ENCODE assay signal across 8 cellular contexts in genomic region chr1:90892884-90893283, GRCh38.
A peak's percentile ranks its signal among the peaks of the same experiment; 100 is the strongest.
DNase-seq lines count a peak whose midpoint lies in the region; ATAC-seq, FAIRE-seq and TF ChIP-seq lines count a peak whose summit lies in the region.
"Not testable (repeated sequence)": the region's sequence is repeated elsewhere in the genome, so short reads cannot be mapped to it uniquely, and the experiment has no call there.

No MANE protein-coding gene starts in this region.

- not testable (repeated sequence) for TF ChIP-seq EP300 in K562 (IDR thresholded peaks at IDR 0.05; ENCODE audit: low read length)

- not testable (repeated sequence) for H3K27me3 Mint-ChIP-seq in CD4-positive, alpha-beta T cell; activated CD8-positive, alpha-beta T cell treated with anti-CD3 and anti-CD28 coated beads for 36 hours; neural crest cell (ENCODE audit: low read depth)

- not testable (repeated sequence) for TF ChIP-seq RAD21 in K562 (CRISPR knock-in tag; conservative IDR thresholded peaks at IDR 0.05 in 1 of 2, IDR thresholded peaks at IDR 0.05 in 1 of 2)

- H3K27ac ChIP-seq in CD4-positive, alpha-beta T cell (ENCODE audit: low read depth, low read length); HEK293 (ENCODE audit: extremely low read depth, low read depth, low read length); K562 (ENCODE audit: extremely low read depth, low read depth, low read length); endothelial cell of umbilical vein (ENCODE audit: insufficient read depth, low read depth, low read length): not testable (repeated sequence)

- POLR2A ChIA-PET in CD4-positive, alpha-beta T cell (lab: Charles Lee); HEK293 (lab: Yijun Ruan, JAX); activated CD8-positive, alpha-beta T cell treated with anti-CD3 and anti-CD28 coated beads for 36 hours (lab: Charles Lee); K562 (lab: Yijun Ruan, JAX); endothelial cell of umbilical vein (lab: Charles Lee): not testable (repeated sequence)

- H3K4me3 ChIP-seq in HEK293 (ENCODE audit: low read depth, low read length); K562; endothelial cell of umbilical vein (replicated peaks in 1 of 3; ENCODE audit: insufficient read depth in 1 of 3, low read depth in 1 of 3, low read length in 3 of 3): not testable (repeated sequence)

- CTCF ChIA-PET in CD4-positive, alpha-beta T cell (lab: Charles Lee); HEK293 (lab: Yijun Ruan, JAX); activated CD8-positive, alpha-beta T cell treated with anti-CD3 and anti-CD28 coated beads for 36 hours (lab: Charles Lee); K562 (lab: Yijun Ruan, JAX; ENCODE audit: low intra/inter-chr PET ratio); endothelial cell of umbilical vein (lab: Charles Lee): not testable (repeated sequence)

- intact Hi-C loops in CD4-positive, alpha-beta T cell (cut with DNase I, micrococcal nuclease); activated CD8-positive, alpha-beta T cell treated with anti-CD3 and anti-CD28 coated beads for 36 hours (cut with micrococcal nuclease); K562 (cut with micrococcal nuclease); endothelial cell of umbilical vein (cut with micrococcal nuclease): not testable (repeated sequence)

- not testable (repeated sequence) for H3K79me2 ChIP-seq in K562 (ENCODE audit: control insufficient read depth, insufficient read depth, low read length); endothelial cell of umbilical vein (ENCODE audit: control insufficient read depth, insufficient read depth, low read length)

- H2AFZ ChIP-seq in K562 (ENCODE audit: low read depth, low read length); endothelial cell of umbilical vein (ENCODE audit: low read depth, low read length): not testable (repeated sequence)

- not testable (repeated sequence) for H3K4me2 ChIP-seq in K562 (ENCODE audit: insufficient read depth, low read length); endothelial cell of umbilical vein (ENCODE audit: insufficient read depth, low read length)

- not testable (repeated sequence) for H3K9me3 Mint-ChIP-seq in CD4-positive, alpha-beta T cell
- peaks cover 17% of the 10 kb centered on the region for H3K9me3 Mint-ChIP-seq in activated CD8-positive, alpha-beta T cell treated with anti-CD3 and anti-CD28 coated beads for 36 hours
- peaks cover 19% of the 10 kb centered on the region for H3K9me3 Mint-ChIP-seq in neural crest cell

- not testable (repeated sequence) for H3K9me1 ChIP-seq in K562 (ENCODE audit: control insufficient read depth, insufficient read depth, low read length); endothelial cell of umbilical vein (replicated peaks; ENCODE audit: control insufficient read depth, extremely low read depth, insufficient read depth, low read length)

- dilution Hi-C loops in endothelial cell of umbilical vein (cut with MboI; ENCODE audit: extremely low pct_ligation_motif_present, low sequenced_read_pairs): not testable (repeated sequence)

- not testable (repeated sequence) for DNase-seq in CD4-positive, alpha-beta T cell; GM12892 (ENCODE audit: insufficient read length); activated CD8-positive, alpha-beta T cell treated with anti-CD3 and anti-CD28 coated beads for 36 hours; K562 (ENCODE audit: extremely low read depth in 1 of 4, low spot score in 3 of 4); endothelial cell of umbilical vein (ENCODE audit: low read depth, low spot score); neural crest cell (ENCODE audit: low read depth, low spot score); urothelium cell line (ENCODE audit: low spot score)

- WGBS in K562 (ENCODE audit: insufficient coverage, low coverage, missing lambda C conversion rate): 89% methylated on average over 1 of the region's 1 CpG

- in situ Hi-C loops in K562 (cut with MboI): not testable (repeated sequence)

- peak; percentile 89 for FAIRE-seq in GM12892 (lab: Jason Lieb, UNC)
- peak; percentile 32 for FAIRE-seq in K562 (lab: Jason Lieb, UNC)
- peak; percentile 55 for FAIRE-seq in endothelial cell of umbilical vein (lab: Jason Lieb, UNC)
- peak; percentile 27 for FAIRE-seq in urothelium cell line (lab: Jason Lieb, UNC)

- H3K9ac ChIP-seq in K562 (ENCODE audit: insufficient read depth in 1 of 2, low read depth in 2 of 2, low read length in 2 of 2); endothelial cell of umbilical vein (replicated peaks; ENCODE audit: extremely low read depth, insufficient read depth, low read length): not testable (repeated sequence)

- H3K9me3 ChIP-seq in CD4-positive, alpha-beta T cell (ENCODE audit: control insufficient read depth, low read length); HEK293 (ENCODE audit: control insufficient read depth, insufficient read depth, low read depth, low read length); K562 (replicated peaks; ENCODE audit: control insufficient read depth, insufficient read depth, low read depth, low read length); endothelial cell of umbilical vein (replicated peaks; ENCODE audit: control insufficient read depth, insufficient read depth, low read length): not testable (repeated sequence)

- TF ChIP-seq CTCF in CD4-positive, alpha-beta T cell (IDR thresholded peaks at IDR 0.05); HEK293 (tag by site-specific recombination; IDR thresholded peaks at IDR 0.05); activated CD8-positive, alpha-beta T cell treated with anti-CD3 and anti-CD28 coated beads for 36 hours (IDR thresholded peaks at IDR 0.05); K562 (IDR thresholded peaks at IDR 0.05 in 2 of 3, conservative IDR thresholded peaks at IDR 0.05 in 1 of 3; ENCODE audit: insufficient read depth in 2 of 3, low read depth in 1 of 3, low read length in 3 of 3); endothelial cell of umbilical vein (IDR thresholded peaks at IDR 0.05; ENCODE audit: extremely low read depth in 1 of 2, insufficient read depth in 1 of 2, low read depth in 1 of 2, low read length in 2 of 2); neural crest cell (conservative IDR thresholded peaks at IDR 0.05): not testable (repeated sequence)

- peak; percentile 17 for ATAC-seq in CD4-positive, alpha-beta T cell (ENCODE audit: poor library complexity)
- peak; percentile 24 for ATAC-seq in activated CD8-positive, alpha-beta T cell treated with anti-CD3 and anti-CD28 coated beads for 36 hours
- not testable (repeated sequence) for ATAC-seq in K562

- H3K36me3 ChIP-seq in HEK293 (ENCODE audit: control insufficient read depth in 2 of 2, insufficient read depth in 1 of 2, low read length in 2 of 2); K562 (ENCODE audit: control insufficient read depth, insufficient read depth, low read length); endothelial cell of umbilical vein (ENCODE audit: control insufficient read depth in 2 of 2, extremely low read depth in 1 of 2, insufficient read depth in 2 of 2, low read length in 2 of 2): not testable (repeated sequence)

- H3K27me3 ChIP-seq in CD4-positive, alpha-beta T cell (ENCODE audit: control insufficient read depth, insufficient read depth, low read length); K562 (ENCODE audit: control insufficient read depth in 2 of 2, insufficient read depth in 2 of 2, low read length in 2 of 2); endothelial cell of umbilical vein (ENCODE audit: control insufficient read depth in 2 of 2, insufficient read depth in 2 of 2, low read length in 2 of 2): not testable (repeated sequence)

- H3K36me3 Mint-ChIP-seq in CD4-positive, alpha-beta T cell (ENCODE audit: low read depth): peaks cover 45% of the 10 kb centered on the region
- peaks cover 24% of the 10 kb centered on the region for H3K36me3 Mint-ChIP-seq in activated CD8-positive, alpha-beta T cell treated with anti-CD3 and anti-CD28 coated beads for 36 hours (ENCODE audit: low read depth)
- peaks cover 39% of the 10 kb centered on the region for H3K36me3 Mint-ChIP-seq in neural crest cell (ENCODE audit: low read depth)

- BruUV-seq in K562 (replicated peaks; lab: Mats Ljungman, UMichigan); endothelial cell of umbilical vein (replicated peaks; lab: Mats Ljungman, UMichigan): not testable (repeated sequence)

- not testable (repeated sequence) for H3K27ac Mint-ChIP-seq in CD4-positive, alpha-beta T cell; activated CD8-positive, alpha-beta T cell treated with anti-CD3 and anti-CD28 coated beads for 36 hours; neural crest cell (ENCODE audit: unreplicated experiment)

- H3K4me3 Mint-ChIP-seq in CD4-positive, alpha-beta T cell; activated CD8-positive, alpha-beta T cell treated with anti-CD3 and anti-CD28 coated beads for 36 hours: not testable (repeated sequence)
- peak overlapping the region; percentile 41 for H3K4me3 Mint-ChIP-seq in neural crest cell

- H3K4me1 ChIP-seq in HEK293 (ENCODE audit: control insufficient read depth, insufficient read depth, low read length); K562 (replicated peaks in 1 of 2; ENCODE audit: control insufficient read depth in 2 of 2, insufficient read depth in 2 of 2, low read length in 2 of 2); endothelial cell of umbilical vein (ENCODE audit: control insufficient read depth, extremely low read depth, insufficient read depth, low read length): not testable (repeated sequence)

- H3K4me1 Mint-ChIP-seq in CD4-positive, alpha-beta T cell (ENCODE audit: low read depth); activated CD8-positive, alpha-beta T cell treated with anti-CD3 and anti-CD28 coated beads for 36 hours (ENCODE audit: low read depth): not testable (repeated sequence)
- H3K4me1 Mint-ChIP-seq in neural crest cell: peaks cover 11% of the 10 kb centered on the region

- TF ChIP-seq POLR2A in GM12892 (IDR thresholded peaks at IDR 0.05; ENCODE audit: low read depth, low read length); K562 (conservative IDR thresholded peaks at IDR 0.05); endothelial cell of umbilical vein (IDR thresholded peaks at IDR 0.05; ENCODE audit: low read depth, low read length): not testable (repeated sequence)

- H4K20me1 ChIP-seq in K562 (replicated peaks; ENCODE audit: control insufficient read depth, insufficient read depth, low read length); endothelial cell of umbilical vein (replicated peaks; ENCODE audit: control insufficient read depth, extremely low read depth, insufficient read depth, low read length): not testable (repeated sequence)
